8 cellular contexts compared by ENCODE assay signal in genomic region chr1:151146416-151147131, GRCh38. TPM values are rescaled to one million over a fixed set of nuclear protein-coding genes. Genes with fewer than 3 reads are reported as not detected.
DNase-seq lines count a peak whose midpoint lies in the region; ATAC-seq, FAIRE-seq and TF ChIP-seq lines count a peak whose summit lies in the region.

TSS of gene SEMA6C (minus strand) at chr1:151146631. CDS start at chr1:151142621, 4,010 bp downstream.

- peak within 1 kb of the TSS; percentile 86 for H3K27ac ChIP-seq in WERI-Rb-1
- H3K27ac ChIP-seq in skin epidermis: peak within 1 kb of the TSS in 20 of 21 experiments; percentile 25 to 84 (median 74)

- ATAC-seq in GM18907 (IDR thresholded peaks at IDR 0.05; ENCODE audit: unreplicated experiment) (peak; percentile 97), HG03139 (IDR thresholded peaks at IDR 0.05; ENCODE audit: unreplicated experiment) (peak; percentile 93)

- POLR2A ChIA-PET in AG04449 (lab: Yijun Ruan, JAX): interaction anchor here (1.2 kb wide), 1 partner anchor 18 kb away, joined by 3 read pairs; no protein-coding TSS in a partner anchor

- H3K36me3 ChIP-seq in WERI-Rb-1 (peaks cover 29% of the 10 kb centered on the region), bronchial epithelial cell (ENCODE audit: control insufficient read depth, insufficient read depth, low read length) (no peaks in the 10 kb centered on the region)

- TF ChIP-seq CTCF in AG04449 (IDR thresholded peaks at IDR 0.05; ENCODE audit: insufficient read depth, low read length, missing control alignments) (no peak), WERI-Rb-1 (IDR thresholded peaks at IDR 0.05; ENCODE audit: low read depth, low read length) (no peak), bronchial epithelial cell (IDR thresholded peaks at IDR 0.05; ENCODE audit: insufficient read depth, low read length, severe bottlenecking) (no peak)

- H3K4me3 ChIP-seq in AG04449 (ENCODE audit: low read depth, low read length): peak within 1 kb of the TSS; percentile 80
- H3K4me3 ChIP-seq in WERI-Rb-1 (ENCODE audit: low read depth, low read length): peak within 1 kb of the TSS; percentile 73
- H3K4me3 ChIP-seq in bronchial epithelial cell (ENCODE audit: low read depth, low read length): peak within 1 kb of the TSS; percentile 63
- H3K4me3 ChIP-seq in skin epidermis: peak within 1 kb of the TSS; percentile 59 to 92 (median 64)

- DNase-seq in AG04449 (ENCODE audit: low read depth, low spot score) (peak; percentile 29), NCI-H2196 (lab: John Stamatoyannopoulos, UW; ENCODE audit: unreplicated experiment) (peak; percentile 92), WERI-Rb-1 (peak; percentile 100), bronchial epithelial cell (ENCODE audit: low read depth) (peak; percentile 81), iPS-NIHi11 (ENCODE audit: low spot score) (peak; percentile 95)

- CTCF ChIA-PET in AG04449 (lab: Yijun Ruan, JAX): interaction anchor here (0.7 to 1.9 kb wide), 3 partner anchors 12 to 16 kb away, joined by 3 to 5 read pairs (median 3); no protein-coding TSS in a partner anchor

- FAIRE-seq in bronchial epithelial cell (lab: Jason Lieb, UNC): no peak

- H3K9me3 ChIP-seq in WERI-Rb-1 (ENCODE audit: severe bottlenecking): no peaks in the 10 kb centered on the region

- H3K27me3 ChIP-seq in WERI-Rb-1 (ENCODE audit: insufficient read depth, low read depth, severe bottlenecking) (no peaks in the 10 kb centered on the region), bronchial epithelial cell (ENCODE audit: control insufficient read depth, insufficient read depth, low read length) (peaks cover 2% of the 10 kb centered on the region)

RNA-seq across cellular contexts. Expression of gene SEMA6C, which starts in this region (rescaled TPM):
- 0.38 and 0.53 TPM in 2 replicates for total RNA-seq in bronchial epithelial cell

Comparison
In these comparisons a context has a peak if more than half of its experiments do, and no peak if none do; other contexts are left out.
1. Peak in every context shown above with its lines: DNase-seq, ATAC-seq, H3K4me3 ChIP-seq and H3K27ac ChIP-seq.
2. Peak in DNase-seq and H3K4me3 ChIP-seq in bronchial epithelial cell; RNA of the gene not detected or under 1 TPM.
3. DNase-seq: peak in every context shown above with its lines; median percentile 100 in WERI-Rb-1; 95 in iPS-NIHi11; 92 in NCI-H2196; 81 in bronchial epithelial cell; 29 in AG04449.